8 cellular contexts compared by ENCODE assay signal in genomic region chr10:15859531-15859864, GRCh38. TPM values are rescaled to one million over a fixed set of nuclear protein-coding genes. Genes with fewer than 3 reads are reported as not detected.
DNase-seq lines count a peak whose midpoint lies in the region; ATAC-seq and TF ChIP-seq lines count a peak whose summit lies in the region.

No MANE protein-coding gene starts in this region.

- ATAC-seq in HCT116 = no peak
- no peak for ATAC-seq in stimulated activated effector memory CD8-positive, alpha-beta T cell treated with anti-CD3 and anti-CD28 coated beads, Interleukin-12 subunit alpha, Interleukin-12 subunit beta, amount 100 ng/mL, for 72 hours
- ATAC-seq in HG03139 (IDR thresholded peaks at IDR 0.05; ENCODE audit: unreplicated experiment) = no peak
- ATAC-seq in GM19328 (IDR thresholded peaks at IDR 0.05; ENCODE audit: unreplicated experiment) = no peak

- H3K27ac Mint-ChIP-seq in activated CD4-positive, alpha-beta memory T cell treated with anti-CD3 and anti-CD28 coated beads, Interleukin-2, amount 10 ng/mL, durations not matched to agents 7 days and 5 days = peak overlapping the region; percentile 93
- peak overlapping the region; percentile 94 for H3K27ac Mint-ChIP-seq in stimulated activated effector memory CD8-positive, alpha-beta T cell treated with anti-CD3 and anti-CD28 coated beads, Interleukin-12 subunit alpha, Interleukin-12 subunit beta, amount 100 ng/mL, for 72 hours

- H3K4me1 Mint-ChIP-seq in activated CD4-positive, alpha-beta memory T cell treated with anti-CD3 and anti-CD28 coated beads, Interleukin-2, amount 10 ng/mL, durations not matched to agents 7 days and 5 days = peaks cover 37% of the 10 kb centered on the region
- H3K4me1 Mint-ChIP-seq in stimulated activated effector memory CD8-positive, alpha-beta T cell treated with anti-CD3 and anti-CD28 coated beads, Interleukin-12 subunit alpha, Interleukin-12 subunit beta, amount 100 ng/mL, for 72 hours = peaks cover 23% of the 10 kb centered on the region

- POLR2A ChIA-PET in HCT116 (lab: Charles Lee) = no interaction called here
- POLR2A ChIA-PET in activated CD4-positive, alpha-beta memory T cell treated with anti-CD3 and anti-CD28 coated beads, Interleukin-2, amount 10 ng/mL, durations not matched to agents 7 days and 5 days (lab: Charles Lee) = interaction anchor here (0.6 to 4.2 kb wide), 10 partner anchors 15 to 1784 kb away, joined by 3 to 31 read pairs (median 4); partner anchors contain the start of genes RSU1 and STAM

- H3K9me3 Mint-ChIP-seq in activated CD4-positive, alpha-beta memory T cell treated with anti-CD3 and anti-CD28 coated beads, Interleukin-2, amount 10 ng/mL, durations not matched to agents 7 days and 5 days = peaks cover 2% of the 10 kb centered on the region
- no peaks in the 10 kb centered on the region for H3K9me3 Mint-ChIP-seq in stimulated activated effector memory CD8-positive, alpha-beta T cell treated with anti-CD3 and anti-CD28 coated beads, Interleukin-12 subunit alpha, Interleukin-12 subunit beta, amount 100 ng/mL, for 72 hours

- DNase-seq in HCT116 (ENCODE audit: low read depth, low spot score) (no peak), AG20443 (ENCODE audit: low spot score) (no peak), SW 1271 (lab: John Stamatoyannopoulos, UW) (no peak)
- DNase-seq in activated CD4-positive, alpha-beta memory T cell treated with anti-CD3 and anti-CD28 coated beads, Interleukin-2, amount 10 ng/mL, durations not matched to agents 7 days and 5 days = no peak
- no peak for DNase-seq in stimulated activated effector memory CD8-positive, alpha-beta T cell treated with anti-CD3 and anti-CD28 coated beads, Interleukin-12 subunit alpha, Interleukin-12 subunit beta, amount 100 ng/mL, for 72 hours (ENCODE audit: low spot score in 2 of 2)

- BruUV-seq in HCT116 (replicated peaks; lab: Mats Ljungman, UMichigan) = no TSS peak

- CTCF ChIA-PET in HCT116 (lab: Charles Lee) = no interaction called here
- CTCF ChIA-PET in activated CD4-positive, alpha-beta memory T cell treated with anti-CD3 and anti-CD28 coated beads, Interleukin-2, amount 10 ng/mL, durations not matched to agents 7 days and 5 days (lab: Charles Lee) = interaction anchor here (1.4 kb wide), 1 partner anchor 28 kb away, joined by 5 read pairs; no protein-coding TSS in a partner anchor

- H3K36me3 ChIP-seq in HCT116 (ENCODE audit: control insufficient read depth in 1 of 2, insufficient read depth in 2 of 2, low read length in 2 of 2) = no peaks in the 10 kb centered on the region

- intact Hi-C loops in HCT116 (cut with micrococcal nuclease) = no loop called here

- peak overlapping the region; percentile 70 for H3K9ac ChIP-seq in HCT116 (ENCODE audit: low read length)

- H4K20me1 ChIP-seq in HCT116 (ENCODE audit: insufficient read depth) = no peaks in the 10 kb centered on the region

- RAD21 ChIA-PET in HCT116 (lab: Charles Lee; ENCODE audit: low non-redundant PET in 1 of 2, low total read pairs in 2 of 2, uncharacterized antibody in 2 of 2, unreplicated experiment in 2 of 2) = no interaction called here

- H3K27ac ChIP-seq in HCT116 (ENCODE audit: low read depth, low read length) = peak overlapping the region; percentile 69

- H3K4me1 ChIP-seq in HCT116 (ENCODE audit: control insufficient read depth in 1 of 2, insufficient read depth in 2 of 2, low read length in 2 of 2) = peaks cover 11 to 23% of the 10 kb centered on the region in 2 experiments; a peak in 3 of 4 replicates

- no peaks in the 10 kb centered on the region for H3K27me3 ChIP-seq in HCT116 (ENCODE audit: insufficient read depth, low read length)

- H2AFZ ChIP-seq in HCT116 (ENCODE audit: low read depth, low read length, poor library complexity, severe bottlenecking) = no peak overlapping the region

- H3K4me3 ChIP-seq in HCT116 (replicated peaks in 1 of 2; ENCODE audit: low read depth in 1 of 2, low read length in 2 of 2) = peak overlapping the region; percentile 87 to 89
- peak overlapping the region; percentile 90 for H3K4me3 ChIP-seq in iPS-11a (ENCODE audit: low read depth, low read length)

- no peaks in the 10 kb centered on the region for H3K9me2 ChIP-seq in HCT116 (ENCODE audit: insufficient read depth)

- peaks cover 48% of the 10 kb centered on the region for H3K79me2 ChIP-seq in HCT116 (ENCODE audit: insufficient read depth, low read length)

- no peak for TF ChIP-seq CTCF in HCT116 (IDR thresholded peaks at IDR 0.05 in 2 of 3, conservative IDR thresholded peaks at IDR 0.05 in 1 of 3; ENCODE audit: borderline replicate concordance in 1 of 3, insufficient read depth in 1 of 3, low read depth in 2 of 3, low read length in 2 of 3)

- TF ChIP-seq POLR2A in HCT116 (IDR thresholded peaks at IDR 0.05; ENCODE audit: borderline replicate concordance, extremely low read depth, insufficient read depth, insufficient read length) = no peak

- H3K4me2 ChIP-seq in HCT116 (ENCODE audit: low read length) = peak overlapping the region; percentile 83

- peaks cover 10% of the 10 kb centered on the region for H3K27me3 Mint-ChIP-seq in activated CD4-positive, alpha-beta memory T cell treated with anti-CD3 and anti-CD28 coated beads, Interleukin-2, amount 10 ng/mL, durations not matched to agents 7 days and 5 days

- no peak for TF ChIP-seq RAD21 in HCT116 (IDR thresholded peaks at IDR 0.05; ENCODE audit: low read depth)

- H3K36me3 Mint-ChIP-seq in activated CD4-positive, alpha-beta memory T cell treated with anti-CD3 and anti-CD28 coated beads, Interleukin-2, amount 10 ng/mL, durations not matched to agents 7 days and 5 days (ENCODE audit: low read depth) = peaks cover 38% of the 10 kb centered on the region
- H3K36me3 Mint-ChIP-seq in stimulated activated effector memory CD8-positive, alpha-beta T cell treated with anti-CD3 and anti-CD28 coated beads, Interleukin-12 subunit alpha, Interleukin-12 subunit beta, amount 100 ng/mL, for 72 hours = no peaks in the 10 kb centered on the region

- H3K9me3 ChIP-seq in HCT116 (ENCODE audit: control insufficient read depth in 1 of 2, insufficient read depth in 1 of 2, low read depth in 1 of 2, low read length in 2 of 2) = no peaks in the 10 kb centered on the region

- H3K4me3 Mint-ChIP-seq in activated CD4-positive, alpha-beta memory T cell treated with anti-CD3 and anti-CD28 coated beads, Interleukin-2, amount 10 ng/mL, durations not matched to agents 7 days and 5 days = peak overlapping the region; percentile 98
- peak overlapping the region; percentile 98 for H3K4me3 Mint-ChIP-seq in stimulated activated effector memory CD8-positive, alpha-beta T cell treated with anti-CD3 and anti-CD28 coated beads, Interleukin-12 subunit alpha, Interleukin-12 subunit beta, amount 100 ng/mL, for 72 hours

TF ChIP-seq in HCT116, 20 proteins besides CTCF, POLR2A, EP300 and RAD21:
- no peak for TF ChIP-seq YY1 (IDR thresholded peaks at IDR 0.05; ENCODE audit: extremely low read depth, insufficient replicate concordance, low read depth, low read length)
- no peak for TF ChIP-seq ZBTB33 (IDR thresholded peaks at IDR 0.05; ENCODE audit: extremely low read depth, insufficient replicate concordance, low read length)
- no peak for TF ChIP-seq FOSL1 (IDR thresholded peaks at IDR 0.05; ENCODE audit: low read depth)
- TF ChIP-seq SP1 (IDR thresholded peaks at IDR 0.05; ENCODE audit: low read depth) = no peak
- TF ChIP-seq EGR1 (IDR thresholded peaks at IDR 0.05; ENCODE audit: low read depth) = no peak
- TF ChIP-seq ATF3 (IDR thresholded peaks at IDR 0.05) = no peak
- TF ChIP-seq ELF1 (IDR thresholded peaks at IDR 0.05; ENCODE audit: borderline replicate concordance, low read depth) = no peak
- TF ChIP-seq CEBPB (IDR thresholded peaks at IDR 0.05; ENCODE audit: low read depth) = no peak
- TF ChIP-seq SIN3A (IDR thresholded peaks at IDR 0.05; ENCODE audit: low read depth) = no peak
- no peak for TF ChIP-seq ZFX (IDR thresholded peaks at IDR 0.05)
- no peak for TF ChIP-seq CBX3 (IDR thresholded peaks at IDR 0.05; ENCODE audit: low read depth)
- no peak for TF ChIP-seq EZH2phosphoT487 (IDR thresholded peaks at IDR 0.05; ENCODE audit: borderline replicate concordance)
- TF ChIP-seq SRF (IDR thresholded peaks at IDR 0.05; ENCODE audit: low read depth) = no peak
- no peak for TF ChIP-seq POLR2AphosphoS5 (IDR thresholded peaks at IDR 0.05; ENCODE audit: low read depth, low read length)
- no peak for TF ChIP-seq ZNF274 (IDR thresholded peaks at IDR 0.05; ENCODE audit: low read depth, low read length)
- TF ChIP-seq TCF7L2 (IDR thresholded peaks at IDR 0.05; ENCODE audit: borderline replicate concordance, extremely low read depth, insufficient read depth, insufficient read length) = no peak
- TF ChIP-seq JUND (IDR thresholded peaks at IDR 0.05) = no peak

RNA-seq across cellular contexts. Expression of gene MINDY3, which starts 0.8 kb away (rescaled TPM):
- total RNA-seq in HCT116 (2021; ENCODE audit: unreplicated experiment) = 15.5 TPM
- 6.6 and 8.6 TPM in 2 replicates for polyA plus RNA-seq in HCT116 (2012)
- total RNA-seq in activated CD4-positive, alpha-beta memory T cell treated with anti-CD3 and anti-CD28 coated beads, Interleukin-2, amount 10 ng/mL, durations not matched to agents 7 days and 5 days = 10 to 100 TPM; 22.9 to 25.0 TPM
